17 cellular contexts compared by ENCODE assay signal in the genomic region with DNA sequence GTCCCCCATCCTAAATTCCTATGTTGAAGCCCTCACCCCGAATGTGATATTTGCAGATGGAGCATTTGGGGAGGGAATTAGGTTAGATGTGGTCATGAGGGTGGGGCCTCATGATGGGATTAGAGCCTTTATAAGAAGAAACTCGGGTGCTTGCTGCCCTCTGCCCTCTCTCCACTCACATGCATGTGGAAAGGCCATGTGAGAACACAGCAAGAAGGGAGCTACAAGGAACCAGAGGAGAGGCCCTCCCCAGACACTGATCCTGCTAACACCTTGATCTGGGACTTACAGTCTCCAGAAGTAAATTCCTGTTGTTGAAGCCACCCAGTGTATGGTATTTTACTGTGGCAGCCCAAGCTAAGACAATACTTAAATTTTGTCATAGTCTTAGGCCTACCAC.
A peak's percentile ranks its signal among the peaks of the same experiment; 100 is the strongest.
DNase-seq lines count a peak whose midpoint lies in the region; ATAC-seq and TF ChIP-seq lines count a peak whose summit lies in the region.
"Had no signal": no experiment of that assay in that cellular context is flagged by ENCODE, and none has a peak within 500 bp of the region (broad histone marks: within the 10 kb centered on the region; RNA-seq: fewer than 3 reads in every experiment).

No MANE protein-coding gene starts in this region.

- H3K9me3 ChIP-seq in esophagus squamous epithelium (no peaks in the 10 kb centered on the region), stomach smooth muscle (ENCODE audit: control insufficient read depth in 2 of 2, low read length in 2 of 2) (no peaks in the 10 kb centered on the region)

- H3K4me3 ChIP-seq in KMS-11 (IDR thresholded peaks at IDR 0.05; ENCODE audit: insufficient read depth, low read depth, low read length) (no peak overlapping the region), esophagus squamous epithelium (no peak overlapping the region), stomach smooth muscle (ENCODE audit: low read length in 2 of 2) (no peak overlapping the region)
- H3K4me3 ChIP-seq: GM12878 had no signal

- H3K9me3 Mint-ChIP-seq in activated T-cell treated with anti-CD3 and anti-CD28 coated beads, Interleukin-2, amount 50 U/mL, for 72 hours = no peaks in the 10 kb centered on the region
- H3K9me3 Mint-ChIP-seq in osteocyte (ENCODE audit: unreplicated experiment) = no peaks in the 10 kb centered on the region
- H3K9me3 Mint-ChIP-seq: CD14-positive monocyte, H9 had no signal

- WGBS in esophagus squamous epithelium, 2 donors = 43 to 48% methylated on average over 2 of the region's 2 CpGs

- H3K27me3 ChIP-seq in KMS-11 (ENCODE audit: insufficient read depth, low read depth) (no peaks in the 10 kb centered on the region), esophagus squamous epithelium (no peaks in the 10 kb centered on the region), stomach smooth muscle (ENCODE audit: control insufficient read depth in 1 of 2, insufficient read depth in 2 of 2, low read length in 2 of 2) (no peaks in the 10 kb centered on the region)

- H3K4me2 ChIP-seq in KMS-11 = peak overlapping the region; percentile 26; the same call in 1 of the 2 replicates

- peaks cover 44% of the 10 kb centered on the region for H3K4me1 Mint-ChIP-seq in activated T-cell treated with anti-CD3 and anti-CD28 coated beads, Interleukin-2, amount 50 U/mL, for 72 hours (ENCODE audit: low read depth)
- H3K4me1 Mint-ChIP-seq in osteocyte (ENCODE audit: unreplicated experiment) = peaks cover 28% of the 10 kb centered on the region

- peaks cover 49% of the 10 kb centered on the region for H3K4me1 ChIP-seq in KMS-11 (ENCODE audit: low read depth, poor library complexity, severe bottlenecking)
- H3K4me1 ChIP-seq in esophagus squamous epithelium = peaks cover 10 to 49% (median 31%) of the 10 kb centered on the region in 3 donors
- H3K4me1 ChIP-seq in stomach smooth muscle (ENCODE audit: control insufficient read depth, insufficient read depth, low read length) = peaks cover 14% of the 10 kb centered on the region

- no peak for ATAC-seq in activated T-cell treated with anti-CD3 and anti-CD28 coated beads, Interleukin-2, amount 50 U/mL, for 72 hours (replicated peaks in 1 of 2)
- no peak for ATAC-seq in GM21390 (IDR thresholded peaks at IDR 0.05; ENCODE audit: unreplicated experiment)
- ATAC-seq: GM12878, Panc1 had no signal

- no peak for TF ChIP-seq POLR2A in esophagus squamous epithelium (IDR thresholded peaks at IDR 0.05)

- H3K36me3 ChIP-seq in KMS-11 (ENCODE audit: insufficient read depth) (no peaks in the 10 kb centered on the region), esophagus squamous epithelium (peaks cover 0 to 95% (median 19%) of the 10 kb centered on the region in 3 donors), stomach smooth muscle (ENCODE audit: control insufficient read depth in 2 of 2, insufficient read depth in 2 of 2, low read length in 2 of 2) (peaks cover 2 to 17% of the 10 kb centered on the region in 2 donors)

- H3K36me3 Mint-ChIP-seq in activated T-cell treated with anti-CD3 and anti-CD28 coated beads, Interleukin-2, amount 50 U/mL, for 72 hours (ENCODE audit: insufficient read depth in 2 of 2) = peaks cover 0 to 14% of the 10 kb centered on the region in 2 donors
- peaks cover 35% of the 10 kb centered on the region for H3K36me3 Mint-ChIP-seq in osteocyte (ENCODE audit: unreplicated experiment)

- H4K20me1 ChIP-seq in KMS-11 (ENCODE audit: insufficient read depth) = no peaks in the 10 kb centered on the region

- H3K27me3 Mint-ChIP-seq in activated T-cell treated with anti-CD3 and anti-CD28 coated beads, Interleukin-2, amount 50 U/mL, for 72 hours (ENCODE audit: low read depth) = no peaks in the 10 kb centered on the region
- no peaks in the 10 kb centered on the region for H3K27me3 Mint-ChIP-seq in osteocyte (ENCODE audit: unreplicated experiment)

- no peak for TF ChIP-seq CTCF in KMS-11 (conservative IDR thresholded peaks at IDR 0.05; ENCODE audit: low read depth, low read length)
- TF ChIP-seq CTCF in esophagus squamous epithelium (IDR thresholded peaks at IDR 0.05) = no peak
- TF ChIP-seq CTCF in osteocyte (IDR thresholded peaks at IDR 0.05) = no peak

- no peak overlapping the region for H3K4me3 Mint-ChIP-seq in activated T-cell treated with anti-CD3 and anti-CD28 coated beads, Interleukin-2, amount 50 U/mL, for 72 hours
- no peak overlapping the region for H3K4me3 Mint-ChIP-seq in osteocyte (ENCODE audit: unreplicated experiment)
- H3K4me3 Mint-ChIP-seq: CD14-positive monocyte, H9 had no signal

- peak overlapping the region; percentile 38 for H3K27ac Mint-ChIP-seq in activated T-cell treated with anti-CD3 and anti-CD28 coated beads, Interleukin-2, amount 50 U/mL, for 72 hours
- no peak overlapping the region for H3K27ac Mint-ChIP-seq in osteocyte (ENCODE audit: unreplicated experiment)

- no peaks in the 10 kb centered on the region for H3K79me2 ChIP-seq in KMS-11 (ENCODE audit: insufficient read depth, low read depth)

- H2AFZ ChIP-seq in KMS-11 (ENCODE audit: low read depth) = no peak overlapping the region

- DNase-seq in activated T-cell treated with anti-CD3 and anti-CD28 coated beads, Interleukin-2, amount 50 U/mL, for 72 hours = no peak
- DNase-seq in activated T-cell treated with anti-CD3 and anti-CD28 coated beads, Interleukin-2, amount 50 U/mL, for 1 hour = no peak
- DNase-seq in esophagus squamous epithelium (lab: John Stamatoyannopoulos, UW) (no peak), osteocyte (ENCODE audit: extremely low spot score, unreplicated experiment) (no peak), SK-N-DZ (ENCODE audit: low spot score) (no peak)
- DNase-seq: Calu3, H9, NCI-H1048, NCI-H146, NCI-H226, SHP77 had no signal

- intact Hi-C loops in esophagus squamous epithelium (cut with DNase I) = loop anchor here (5.0 kb wide), 1 partner anchor 155 kb away; a partner anchor contains a TSS

- H3K27ac ChIP-seq in KMS-11 (peak overlapping the region; percentile 32; the same call in 1 of the 2 replicates), esophagus squamous epithelium (peak overlapping the region; percentile 4 to 82 (median 16)), stomach smooth muscle (ENCODE audit: low read length) (peak overlapping the region; percentile 18)

- H3K9ac ChIP-seq in KMS-11 (no peak overlapping the region), stomach smooth muscle (ENCODE audit: low read length in 2 of 2) (no peak overlapping the region)
